8 cellular contexts compared by ENCODE assay signal in the genomic region with DNA sequence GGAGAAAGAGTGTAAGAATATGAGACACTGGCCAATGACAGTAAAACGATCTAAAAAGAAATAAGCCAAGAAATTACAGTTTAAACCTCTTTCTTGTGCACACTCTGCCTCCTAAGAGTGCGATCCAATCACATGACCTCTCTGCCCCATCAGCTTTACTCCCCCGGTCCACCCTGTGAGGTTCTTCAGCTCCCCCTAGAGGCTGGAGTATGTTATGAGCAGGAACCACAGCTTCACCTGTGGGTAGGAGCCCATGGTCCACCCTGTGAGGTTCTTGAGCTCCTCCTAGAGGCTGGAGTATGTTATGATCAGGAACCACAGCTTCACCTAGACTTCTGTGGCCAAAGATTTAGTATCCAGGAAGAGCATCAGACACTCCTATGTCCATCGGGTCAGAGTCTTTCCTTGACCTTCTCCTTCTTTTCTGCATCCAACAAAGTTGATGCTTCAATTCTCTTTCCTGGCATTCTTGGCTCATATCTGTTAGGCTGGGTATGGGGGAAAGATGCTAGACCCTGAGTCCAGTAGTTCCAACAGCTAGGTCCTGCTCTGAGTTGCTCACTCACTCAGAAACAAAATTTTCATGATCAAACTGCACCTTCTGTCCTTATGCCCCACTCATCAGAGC.
DNase-seq lines count a peak whose midpoint lies in the region; ATAC-seq, FAIRE-seq and TF ChIP-seq lines count a peak whose summit lies in the region.
"Had no signal": no experiment of that assay in that cellular context is flagged by ENCODE, and none has a peak within 500 bp of the region (broad histone marks: within the 10 kb centered on the region; RNA-seq: fewer than 3 reads in every experiment).

No MANE protein-coding gene starts in this region.

- H3K4me3 ChIP-seq in heart left ventricle = no peak overlapping the region
- H3K4me3 ChIP-seq in gastrocnemius medialis = no peak overlapping the region

- no peaks in the 10 kb centered on the region for H3K9me3 Mint-ChIP-seq in activated T-helper 17 cell treated with anti-CD3 and anti-CD28 coated beads, Interleukin-2, amount 50 U/mL, for 72 hours

- no peak overlapping the region for H3K4me3 Mint-ChIP-seq in activated T-helper 17 cell treated with anti-CD3 and anti-CD28 coated beads, Interleukin-2, amount 50 U/mL, for 72 hours

- CTCF ChIA-PET in GM10248 (lab: Yijun Ruan, JAX) = interaction anchor here (0.7 to 8.1 kb wide), 40 partner anchors 9 to 592 kb away, joined by 3 to 162 read pairs (median 4); no protein-coding TSS in a partner anchor

- no peaks in the 10 kb centered on the region for H3K4me1 Mint-ChIP-seq in activated T-helper 17 cell treated with anti-CD3 and anti-CD28 coated beads, Interleukin-2, amount 50 U/mL, for 72 hours

- intact Hi-C loops in heart left ventricle (cut with DNase I) (loop anchor here in 4 of 10 donors (2.0 to 10.0 kb wide), 3 partner anchors 211 to 215 kb away; no protein-coding TSS in a partner anchor), gastrocnemius medialis (cut with DNase I; ENCODE audit: low total_unique reads) (no loop called here)

- H3K27me3 Mint-ChIP-seq in activated T-helper 17 cell treated with anti-CD3 and anti-CD28 coated beads, Interleukin-2, amount 50 U/mL, for 72 hours = peaks cover 20% of the 10 kb centered on the region

- peaks cover 0 to 9% (median 0%) of the 10 kb centered on the region in 9 donors for H3K27me3 ChIP-seq in heart left ventricle
- H3K27me3 ChIP-seq in gastrocnemius medialis = no peaks in the 10 kb centered on the region

- no peaks in the 10 kb centered on the region for H3K36me3 ChIP-seq in heart left ventricle
- no peaks in the 10 kb centered on the region for H3K36me3 ChIP-seq in gastrocnemius medialis

- TF ChIP-seq POLR2A in heart left ventricle (IDR thresholded peaks at IDR 0.05) (no peak), gastrocnemius medialis (IDR thresholded peaks at IDR 0.05) (no peak)

- FAIRE-seq in HTR-8/SVneo (lab: Jason Lieb, UNC) = no peak
- FAIRE-seq: frontal cortex had no signal

- H3K4me1 ChIP-seq in heart left ventricle (no peaks in the 10 kb centered on the region), gastrocnemius medialis (no peaks in the 10 kb centered on the region)

- no peaks in the 10 kb centered on the region for H3K36me3 Mint-ChIP-seq in activated T-helper 17 cell treated with anti-CD3 and anti-CD28 coated beads, Interleukin-2, amount 50 U/mL, for 72 hours (ENCODE audit: low read depth)

- POLR2A ChIA-PET in GM10248 (lab: Yijun Ruan, JAX) = no interaction called here

- H3K27ac Mint-ChIP-seq in activated T-helper 17 cell treated with anti-CD3 and anti-CD28 coated beads, Interleukin-2, amount 50 U/mL, for 72 hours = no peak overlapping the region

- 29 to 49% (median 39%) methylated on average over 4 of the region's 4 CpGs for WGBS in heart left ventricle, 4 donors

- DNase-seq in GM10248 (ENCODE audit: extremely low spot score) (peak; percentile 86), HTR-8/SVneo (ENCODE audit: insufficient read length, low spot score) (peak; percentile 69), NCI-H82 (lab: John Stamatoyannopoulos, UW) (peak; percentile 98), heart left ventricle (peak in 2 of 5 donors; percentile 9 to 38), gastrocnemius medialis (peak; percentile 10 to 27)

- no peaks in the 10 kb centered on the region for H3K9me3 ChIP-seq in heart left ventricle
- H3K9me3 ChIP-seq in gastrocnemius medialis = no peaks in the 10 kb centered on the region

- peak; percentile 97 for ATAC-seq in GM21717 (IDR thresholded peaks at IDR 0.05; ENCODE audit: unreplicated experiment)
- ATAC-seq in activated T-helper 17 cell treated with anti-CD3 and anti-CD28 coated beads, Interleukin-2, amount 50 U/mL, for 72 hours (replicated peaks) = peak; percentile 96
- ATAC-seq in heart left ventricle = peak in 3 of 4 donors; percentile 65 to 84 (median 80)
- ATAC-seq in gastrocnemius medialis = peak in 1 of 2 donors; percentile 76

- in situ Hi-C loops in gastrocnemius medialis (cut with MboI; ENCODE audit: low sequenced_read_pairs in 4 of 4) = loop anchor here in 1 of 4 donors (10.0 kb wide), 1 partner anchor 211 kb away; no protein-coding TSS in a partner anchor

- H3K27ac ChIP-seq in heart left ventricle = no peak overlapping the region
- no peak overlapping the region for H3K27ac ChIP-seq in gastrocnemius medialis

- TF ChIP-seq CTCF in GM10248 (IDR thresholded peaks at IDR 0.05; ENCODE audit: control extremely low read depth, extremely low read depth, low read depth, missing control alignments) (peak; percentile 89), heart left ventricle (IDR thresholded peaks at IDR 0.05) (peak; percentile 31 to 71 (median 51)), gastrocnemius medialis (IDR thresholded peaks at IDR 0.05 in 4 of 5, conservative IDR thresholded peaks at IDR 0.05 in 1 of 5) (peak in 4 of 5 experiments; percentile 29 to 66 (median 57))
